In genomic region chr2:217886720-217887309, GRCh38 we compare ENCODE assay signal across 8 cellular contexts.
DNase-seq lines count a peak whose midpoint lies in the region; ATAC-seq and TF ChIP-seq lines count a peak whose summit lies in the region.

No MANE protein-coding gene starts in this region.

- TF ChIP-seq CTCF in LNCaP clone FGC (IDR thresholded peaks at IDR 0.05; ENCODE audit: control insufficient read depth, extremely low read depth, insufficient read depth) (peak; percentile 77), SK-N-SH (IDR thresholded peaks at IDR 0.05) (peak; percentile 80), uterus (IDR thresholded peaks at IDR 0.05) (peak; percentile 78 to 89 (median 80))

- TF ChIP-seq RAD21 in SK-N-SH (IDR thresholded peaks at IDR 0.05; ENCODE audit: low read length) = peak; percentile 74

- TF ChIP-seq EP300 in SK-N-SH (IDR thresholded peaks at IDR 0.05; ENCODE audit: borderline replicate concordance in 1 of 2, low read depth in 1 of 2, low read length in 1 of 2) = no peak

- no peaks in the 10 kb centered on the region for H3K27me3 ChIP-seq in SK-N-SH (ENCODE audit: insufficient read depth)
- no peaks in the 10 kb centered on the region for H3K27me3 ChIP-seq in rectal smooth muscle tissue (ENCODE audit: control insufficient read depth, insufficient read depth, low read length)
- no peaks in the 10 kb centered on the region for H3K27me3 ChIP-seq in uterus

- H3K27me3 Mint-ChIP-seq in activated naive CD8-positive, alpha-beta T cell treated with anti-CD3 and anti-CD28 coated beads for 36 hours = peaks cover 4% of the 10 kb centered on the region

- in situ Hi-C loops in ACHN (cut with HindIII; ENCODE audit: low pct_ligation_motif_present, low pct_unique_long_range_greater_than_20kb, low sequenced_read_pairs) = no loop called here

- peak; percentile 75 for DNase-seq in ACHN
- DNase-seq in LNCaP clone FGC (ENCODE audit: low read depth) = no peak
- peak; percentile 68 for DNase-seq in SK-N-SH
- peak; percentile 59 for DNase-seq in activated naive CD8-positive, alpha-beta T cell treated with anti-CD3 and anti-CD28 coated beads for 36 hours
- DNase-seq in cardiac septum (ENCODE audit: low spot score) = peak; percentile 89
- DNase-seq in uterus = peak; percentile 77 to 82

- H3K9me3 Mint-ChIP-seq in activated naive CD8-positive, alpha-beta T cell treated with anti-CD3 and anti-CD28 coated beads for 36 hours = no peaks in the 10 kb centered on the region

- ATAC-seq in GM18502 (IDR thresholded peaks at IDR 0.05; ENCODE audit: poor library complexity, unreplicated experiment) = peak; percentile 60

- CTCF ChIA-PET in SK-N-SH (lab: Yijun Ruan, JAX) = interaction anchor here (0.6 to 20.7 kb wide), 51 partner anchors 9 to 166 kb away, joined by 3 to 360 read pairs (median 6); partner anchors contain the start of gene TNS1

- peaks cover 37% of the 10 kb centered on the region for H4K20me1 ChIP-seq in SK-N-SH (ENCODE audit: insufficient read depth)

- H2AFZ ChIP-seq in SK-N-SH (ENCODE audit: low read depth) = no peak overlapping the region

- H3F3A ChIP-seq in SK-N-SH (replicated peaks; ENCODE audit: insufficient read depth) = peaks cover 31% of the 10 kb centered on the region

- POLR2A ChIA-PET in SK-N-SH (lab: Yijun Ruan, JAX) = interaction anchor here (1.0 to 2.0 kb wide), 3 partner anchors 57 to 109 kb away, joined by 3 to 8 read pairs (median 4); no protein-coding TSS in a partner anchor

- no peaks in the 10 kb centered on the region for H3K9me2 ChIP-seq in SK-N-SH

- H3K4me3 Mint-ChIP-seq in activated naive CD8-positive, alpha-beta T cell treated with anti-CD3 and anti-CD28 coated beads for 36 hours = no peak overlapping the region

- no peaks in the 10 kb centered on the region for H3K4me1 Mint-ChIP-seq in activated naive CD8-positive, alpha-beta T cell treated with anti-CD3 and anti-CD28 coated beads for 36 hours

- peaks cover 22% of the 10 kb centered on the region; the same call in 1 of the 2 replicates for H3K79me2 ChIP-seq in SK-N-SH (ENCODE audit: insufficient read depth)

- H3K4me2 ChIP-seq in SK-N-SH = no peak overlapping the region

- peak overlapping the region; percentile 30 to 41; a peak in 3 of 4 replicates for H3K27ac ChIP-seq in SK-N-SH (ENCODE audit: low read depth in 2 of 2, low read length in 1 of 2)
- H3K27ac ChIP-seq in rectal smooth muscle tissue (ENCODE audit: low read depth, low read length) = peak overlapping the region; percentile 17
- H3K27ac ChIP-seq in uterus = peak overlapping the region; percentile 44 to 56

- no peaks in the 10 kb centered on the region for H3K36me3 Mint-ChIP-seq in activated naive CD8-positive, alpha-beta T cell treated with anti-CD3 and anti-CD28 coated beads for 36 hours

- no peak for TF ChIP-seq POLR2A in uterus (IDR thresholded peaks at IDR 0.05)

- intact Hi-C loops in cardiac septum (cut with DNase I) = loop anchor here (2.0 kb wide), 2 partner anchors 98 to 102 kb away; no protein-coding TSS in a partner anchor
- intact Hi-C loops in uterus (cut with DNase I; ENCODE audit: low total_unique reads) = loop anchor here (5.0 kb wide), 2 partner anchors 100 kb away; no protein-coding TSS in a partner anchor

- WGBS in SK-N-SH (ENCODE audit: low lambda C conversion rate) = 23% methylated on average over 6 of the region's 6 CpGs

- no peak overlapping the region for H3K27ac Mint-ChIP-seq in activated naive CD8-positive, alpha-beta T cell treated with anti-CD3 and anti-CD28 coated beads for 36 hours

- H3K36me3 ChIP-seq in SK-N-SH (replicated peaks in 1 of 2; ENCODE audit: control insufficient read depth in 1 of 2, insufficient read depth in 2 of 2, low read length in 1 of 2) = peaks cover 56 to 60% of the 10 kb centered on the region in 2 experiments
- peaks cover 59% of the 10 kb centered on the region for H3K36me3 ChIP-seq in rectal smooth muscle tissue (ENCODE audit: control insufficient read depth, insufficient read depth, low read length)
- H3K36me3 ChIP-seq in uterus = no peaks in the 10 kb centered on the region

- peaks cover 0 to 28% of the 10 kb centered on the region in 2 experiments; a peak in 1 of 4 replicates for H3K4me1 ChIP-seq in SK-N-SH (ENCODE audit: control insufficient read depth in 1 of 2, insufficient read depth in 2 of 2, low read depth in 1 of 2, low read length in 1 of 2)
- no peaks in the 10 kb centered on the region for H3K4me1 ChIP-seq in rectal smooth muscle tissue (ENCODE audit: control insufficient read depth, insufficient read depth, low read length)
- no peaks in the 10 kb centered on the region for H3K4me1 ChIP-seq in uterus

- H3K9ac ChIP-seq in SK-N-SH (no peak overlapping the region), rectal smooth muscle tissue (ENCODE audit: low read length) (no peak overlapping the region)

- H3K9me3 ChIP-seq in SK-N-SH (no peaks in the 10 kb centered on the region), uterus (no peaks in the 10 kb centered on the region)

- no peak overlapping the region for H3K4me3 ChIP-seq in LNCaP clone FGC (ENCODE audit: low read depth, low read length)
- H3K4me3 ChIP-seq in SK-N-SH (ENCODE audit: low read depth in 2 of 2, low read length in 1 of 2) = no peak overlapping the region; a peak in 1 of 4 replicates
- H3K4me3 ChIP-seq in rectal smooth muscle tissue (ENCODE audit: low read length) = no peak overlapping the region
- H3K4me3 ChIP-seq in uterus = no peak overlapping the region

TF ChIP-seq in SK-N-SH, 30 proteins besides CTCF, POLR2A, EP300 and RAD21:
- TF ChIP-seq TEAD4 (IDR thresholded peaks at IDR 0.05; ENCODE audit: borderline replicate concordance, insufficient read depth) (no peak), PBX3 (IDR thresholded peaks at IDR 0.05) (no peak), SMC3 (IDR thresholded peaks at IDR 0.05; ENCODE audit: low read depth, low read length) (peak; percentile 72), USF1 (IDR thresholded peaks at IDR 0.05; ENCODE audit: borderline replicate concordance, low read depth) (no peak), FOSL2 (IDR thresholded peaks at IDR 0.05; ENCODE audit: borderline replicate concordance, low read depth) (no peak), REST (IDR thresholded peaks at IDR 0.05; ENCODE audit: low read depth, low read length) (no peak), YY1 (IDR thresholded peaks at IDR 0.05; ENCODE audit: low read depth) (no peak), POLR2AphosphoS5 (IDR thresholded peaks at IDR 0.05; ENCODE audit: low read depth, low read length) (no peak)
